1 cellular context compared by ENCODE assay signal in the genomic region with DNA sequence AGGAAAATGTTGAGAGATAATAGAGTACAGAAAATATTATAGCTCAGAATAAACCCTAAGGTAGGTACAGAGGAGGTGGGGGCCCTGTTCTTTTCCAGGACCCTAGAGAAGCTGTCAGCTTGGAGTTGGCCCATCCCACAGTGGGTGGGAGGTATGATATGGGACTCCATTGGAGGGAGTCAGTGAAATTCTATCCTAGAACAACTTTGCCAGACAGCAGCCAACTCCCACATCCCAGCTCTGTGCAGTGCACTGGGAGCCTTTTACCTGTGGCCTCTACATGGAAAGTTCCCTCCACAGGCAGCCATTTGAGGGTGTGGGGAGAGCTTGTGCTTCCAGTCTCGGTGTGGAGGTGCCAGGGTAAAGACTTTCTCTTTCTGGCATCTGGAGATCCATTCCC.
A peak's percentile ranks its signal among the peaks of the same experiment; 100 is the strongest.
TF ChIP-seq lines count a peak whose summit lies in the region.

No MANE protein-coding gene starts in this region.

TF ChIP-seq in HEK293, 187 proteins besides CTCF, POLR2A, EP300 and RAD21:
- peak; percentile 52 for TF ChIP-seq ZFHX2 (tag by site-specific recombination; conservative IDR thresholded peaks at IDR 0.05)
- TF ChIP-seq, protein P1, sequence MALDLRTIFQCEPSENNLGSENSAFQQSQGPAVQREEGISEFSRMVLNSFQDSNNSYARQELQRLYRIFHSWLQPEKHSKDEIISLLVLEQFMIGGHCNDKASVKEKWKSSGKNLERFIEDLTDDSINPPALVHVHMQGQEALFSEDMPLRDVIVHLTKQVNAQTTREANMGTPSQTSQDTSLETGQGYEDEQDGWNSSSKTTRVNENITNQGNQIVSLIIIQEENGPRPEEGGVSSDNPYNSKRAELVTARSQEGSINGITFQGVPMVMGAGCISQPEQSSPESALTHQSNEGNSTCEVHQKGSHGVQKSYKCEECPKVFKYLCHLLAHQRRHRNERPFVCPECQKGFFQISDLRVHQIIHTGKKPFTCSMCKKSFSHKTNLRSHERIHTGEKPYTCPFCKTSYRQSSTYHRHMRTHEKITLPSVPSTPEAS (tag by site-specific recombination; IDR thresholded peaks at IDR 0.05): no peak
